8 cellular contexts compared by ENCODE assay signal in the genomic region with DNA sequence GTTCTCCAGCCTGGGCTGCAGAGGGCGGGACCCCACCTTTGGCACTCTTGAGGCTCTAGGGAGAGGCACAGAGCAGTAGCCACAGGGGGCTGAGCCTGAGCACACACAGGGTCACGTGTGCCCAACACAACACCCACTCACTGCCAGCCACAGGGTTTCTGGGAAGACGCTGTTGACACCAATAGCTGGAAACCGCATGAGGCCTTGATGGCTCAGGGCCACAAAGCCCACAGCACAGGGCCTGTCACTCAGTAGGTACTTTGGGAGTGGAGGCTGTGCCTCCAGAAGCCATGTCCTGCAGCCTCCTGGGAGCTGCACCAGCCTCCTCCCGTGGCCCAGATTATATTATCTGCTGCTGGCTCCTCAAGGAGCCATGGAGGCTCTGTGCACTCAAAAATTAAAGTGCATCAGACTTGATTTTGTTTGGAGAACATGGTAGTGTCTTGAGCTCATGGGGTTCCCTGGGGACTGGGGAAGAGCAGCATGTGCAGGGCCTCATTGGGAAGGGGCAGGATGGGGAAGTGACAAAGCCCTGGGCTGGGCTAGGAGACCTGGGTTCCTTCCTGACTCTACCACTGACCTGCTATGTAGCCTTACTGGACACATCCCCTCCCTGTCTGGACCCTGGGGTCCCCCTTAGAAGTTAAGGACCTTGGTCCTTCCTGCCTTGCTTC. TPM values are rescaled to one million over a fixed set of nuclear protein-coding genes. Genes with fewer than 3 reads are reported as not detected.
DNase-seq lines count a peak whose midpoint lies in the region; TF ChIP-seq lines count a peak whose summit lies in the region.

No MANE protein-coding gene starts in this region.

- no peak overlapping the region for H3K27ac Mint-ChIP-seq in glutamatergic neuron (ENCODE audit: unreplicated experiment)

- H3K27me3 ChIP-seq in MG63 (no peaks in the 10 kb centered on the region), osteoblast (ENCODE audit: insufficient read depth, low read length) (no peaks in the 10 kb centered on the region), suprapubic skin (no peaks in the 10 kb centered on the region)

- peak overlapping the region; percentile 32 for H3K4me2 ChIP-seq in osteoblast (ENCODE audit: insufficient read depth, low read length)

- no peak for TF ChIP-seq EP300 in suprapubic skin (IDR thresholded peaks at IDR 0.05)

- H3K4me1 ChIP-seq in osteoblast (ENCODE audit: insufficient read depth, low read length) (peaks cover 22% of the 10 kb centered on the region), suprapubic skin (peaks cover 45% of the 10 kb centered on the region)

- H3K36me3 Mint-ChIP-seq in glutamatergic neuron (ENCODE audit: unreplicated experiment): no peaks in the 10 kb centered on the region

- H3K9me3 ChIP-seq in MG63 (no peaks in the 10 kb centered on the region), osteoblast (ENCODE audit: low read depth, low read length) (no peaks in the 10 kb centered on the region), suprapubic skin (no peaks in the 10 kb centered on the region)

- H2AFZ ChIP-seq in osteoblast (ENCODE audit: low read length): no peak overlapping the region

- in situ Hi-C loops in GM13976 (cut with MboI; ENCODE audit: low sequenced_read_pairs, unreplicated experiment): no loop called here

- peak; percentile 64 for DNase-seq in GM13976 (ENCODE audit: low spot score)
- peak; percentile 84 for DNase-seq in MG63
- peak; percentile 86 to 92 for DNase-seq in activated CD4-positive, alpha-beta T cell treated with anti-CD3 and anti-CD28 coated beads, Interleukin-2, amount 50 U/mL, for 48 hours
- peak; percentile 66 for DNase-seq in effector CD4-positive, alpha-beta T cell
- peak; percentile 92 for DNase-seq in osteoblast (ENCODE audit: insufficient read length, low spot score, missing footprints)
- no peak for DNase-seq in suprapubic skin (ENCODE audit: low spot score in 2 of 2)
- DNase-seq in glutamatergic neuron: no peak
- no peak for DNase-seq in NCI-H82 (lab: John Stamatoyannopoulos, UW)

- TF ChIP-seq CTCF in GM13976 (IDR thresholded peaks at IDR 0.05; ENCODE audit: borderline replicate concordance, control extremely low read depth, extremely low read depth, insufficient read depth, missing control alignments) (no peak), osteoblast (IDR thresholded peaks at IDR 0.05; ENCODE audit: extremely low read depth, low read depth, low read length) (no peak), suprapubic skin (IDR thresholded peaks at IDR 0.05) (no peak), glutamatergic neuron (IDR thresholded peaks at IDR 0.05; ENCODE audit: partially characterized antibody, unreplicated experiment) (no peak)

- WGBS in suprapubic skin: 3% methylated on average over 2 of the region's 5 CpGs

- H3K27ac ChIP-seq in osteoblast (ENCODE audit: low read depth, low read length) (peak overlapping the region; percentile 76), suprapubic skin (peak overlapping the region; percentile 84)

- peaks cover 5% of the 10 kb centered on the region for H3K27me3 Mint-ChIP-seq in glutamatergic neuron (ENCODE audit: unreplicated experiment)

- TF ChIP-seq POLR2A in suprapubic skin (IDR thresholded peaks at IDR 0.05): no peak

- H4K20me1 ChIP-seq in osteoblast (ENCODE audit: insufficient read depth, low read length): no peaks in the 10 kb centered on the region

- peaks cover 27% of the 10 kb centered on the region for H3K4me1 Mint-ChIP-seq in glutamatergic neuron (ENCODE audit: low read depth, unreplicated experiment)

- H3K36me3 ChIP-seq in MG63 (no peaks in the 10 kb centered on the region), osteoblast (ENCODE audit: insufficient read depth, low read length) (peaks cover 19% of the 10 kb centered on the region), suprapubic skin (peaks cover 32% of the 10 kb centered on the region)

- H3K79me2 ChIP-seq in osteoblast (ENCODE audit: insufficient read depth, low read length): no peaks in the 10 kb centered on the region

- no peak overlapping the region for H3K4me3 Mint-ChIP-seq in glutamatergic neuron (ENCODE audit: unreplicated experiment)

- peaks cover 3% of the 10 kb centered on the region for H3K9me3 Mint-ChIP-seq in glutamatergic neuron (ENCODE audit: unreplicated experiment)

- H3K4me3 ChIP-seq in MG63: no peak overlapping the region
- H3K4me3 ChIP-seq in osteoblast (ENCODE audit: insufficient read depth, low read length): no peak overlapping the region
- no peak overlapping the region for H3K4me3 ChIP-seq in suprapubic skin

RNA-seq across cellular contexts. Expression of a gene that starts 12.5 kb away (rescaled TPM):
- 36.0 and 59.3 TPM in 2 replicates for total RNA-seq in MG63 (2014; rRNA removed; shearing (Covaris generic); ENCODE audit: low replicate concordance)
- total RNA-seq in osteoblast (115 and 133 TPM in 2 replicates), suprapubic skin (100 to 1,000 TPM in 2 of 4 donors, 10 to 100 TPM in 2; 78.1 to 124 (median 91.7) TPM), glutamatergic neuron (ENCODE audit: unreplicated experiment) (365 TPM)

Comparison
In these comparisons a context has a peak if more than half of its experiments do, and no peak if none do; other contexts are left out.
1. DNase-seq: peak in GM13976 (single experiment), MG63 (single experiment), activated CD4-positive, alpha-beta T cell treated with anti-CD3 and anti-CD28 coated beads, Interleukin-2, amount 50 U/mL, for 48 hours (2 of 2), effector CD4-positive, alpha-beta T cell (single experiment) and osteoblast (single experiment); none in suprapubic skin (0 of 2), glutamatergic neuron (single experiment) and NCI-H82 (single experiment).